9 cellular contexts compared by ENCODE assay signal in the genomic region with DNA sequence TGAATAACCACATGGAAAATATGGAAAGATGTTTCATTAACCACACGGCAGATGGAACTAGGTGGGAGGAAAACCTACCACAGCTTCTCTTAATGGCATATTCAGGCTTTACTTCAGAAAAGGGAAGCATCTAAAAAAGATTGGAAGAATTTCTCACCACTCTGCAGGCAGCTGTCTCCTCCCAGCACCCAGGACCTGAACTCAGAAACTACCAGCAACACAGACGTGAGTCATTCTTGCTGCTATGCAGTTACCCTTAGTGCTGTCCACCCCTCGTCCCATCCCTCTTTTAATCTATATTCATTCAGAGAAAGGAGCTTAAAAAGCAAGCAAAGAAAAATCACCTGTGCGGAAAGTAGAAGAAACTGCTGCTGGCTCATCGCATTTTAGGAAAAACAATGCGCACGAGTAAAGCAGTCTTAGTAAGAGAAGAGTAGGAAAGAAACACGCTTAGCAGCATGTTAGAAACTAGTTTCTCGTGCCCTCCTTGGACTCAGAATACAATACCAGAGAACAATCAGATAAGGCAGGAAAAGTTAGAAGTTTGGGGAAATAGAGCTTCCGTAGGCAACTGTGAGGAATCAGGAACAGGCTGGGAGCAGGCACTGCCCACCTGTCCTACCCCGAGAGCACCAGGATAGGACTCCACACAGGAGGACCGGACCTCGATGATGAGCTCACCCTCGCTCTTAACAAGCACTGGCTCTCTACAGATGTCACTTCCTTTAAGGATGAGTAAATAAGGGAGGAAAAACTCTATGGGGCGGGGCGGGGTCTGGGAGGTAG. TPM values are rescaled to one million over a fixed set of nuclear protein-coding genes. Genes with fewer than 3 reads are reported as not detected.
DNase-seq lines count a peak whose midpoint lies in the region; ATAC-seq lines count a peak whose summit lies in the region.
"Had no signal": no experiment of that assay in that cellular context is flagged by ENCODE, and none has a peak within 500 bp of the region (broad histone marks: within the 10 kb centered on the region; RNA-seq: fewer than 3 reads in every experiment).

No MANE protein-coding gene starts in this region.

- ATAC-seq in GM18519 (IDR thresholded peaks at IDR 0.05; ENCODE audit: low FRiP score, unreplicated experiment) (peak; percentile 26), HG02938 (IDR thresholded peaks at IDR 0.05; ENCODE audit: unreplicated experiment) (no peak)
- no peak for ATAC-seq in activated naive CD8-positive, alpha-beta T cell treated with anti-CD3 and anti-CD28 coated beads, Interleukin-2, amount 50 U/mL, for 24 hours

- no peaks in the 10 kb centered on the region for H3K36me3 Mint-ChIP-seq in activated naive CD8-positive, alpha-beta T cell treated with anti-CD3 and anti-CD28 coated beads, Interleukin-2, amount 50 U/mL, for 24 hours (ENCODE audit: low read depth)
- H3K36me3 Mint-ChIP-seq: brain had no signal

- no peak overlapping the region for H3K4me3 ChIP-seq in skeletal muscle cell (ENCODE audit: low read depth, low read length)

- H3K27ac Mint-ChIP-seq in activated naive CD8-positive, alpha-beta T cell treated with anti-CD3 and anti-CD28 coated beads, Interleukin-2, amount 50 U/mL, for 24 hours, result peak overlapping the region; percentile 37
- H3K27ac Mint-ChIP-seq: brain had no signal

- peak; percentile 86 for DNase-seq in A172 (ENCODE audit: low spot score)
- peak; percentile 26 for DNase-seq in NAMALWA (ENCODE audit: low spot score)
- DNase-seq in activated naive CD8-positive, alpha-beta T cell treated with anti-CD3 and anti-CD28 coated beads, Interleukin-2, amount 50 U/mL, for 24 hours, result no peak
- DNase-seq in skeletal muscle cell (ENCODE audit: low read depth), result peak; percentile 28
- DNase-seq in activated effector memory CD4-positive, alpha-beta T cell treated with Interleukin-2 at 50 U/mL for 16 hours, result no peak
- DNase-seq in NCI-H1092 treated with DMSO at 0.1 percent for 48 hours (lab: John Stamatoyannopoulos, UW), result no peak

- no peaks in the 10 kb centered on the region for H3K27me3 Mint-ChIP-seq in activated naive CD8-positive, alpha-beta T cell treated with anti-CD3 and anti-CD28 coated beads, Interleukin-2, amount 50 U/mL, for 24 hours

- H3K4me1 Mint-ChIP-seq in activated naive CD8-positive, alpha-beta T cell treated with anti-CD3 and anti-CD28 coated beads, Interleukin-2, amount 50 U/mL, for 24 hours, result peaks cover 71% of the 10 kb centered on the region

- H3K4me3 Mint-ChIP-seq in activated naive CD8-positive, alpha-beta T cell treated with anti-CD3 and anti-CD28 coated beads, Interleukin-2, amount 50 U/mL, for 24 hours, result peak overlapping the region; percentile 10
- H3K4me3 Mint-ChIP-seq: brain had no signal

- H3K9me3 Mint-ChIP-seq in activated naive CD8-positive, alpha-beta T cell treated with anti-CD3 and anti-CD28 coated beads, Interleukin-2, amount 50 U/mL, for 24 hours, result no peaks in the 10 kb centered on the region
- H3K9me3 Mint-ChIP-seq: brain had no signal

RNA-seq across cellular contexts. Expression of gene ENPP6, which starts 48.1 kb away (rescaled TPM):
- total RNA-seq in A172 (2014; rRNA removed; shearing (Covaris generic)), result not detected in 2 replicates

Comparison
In these comparisons a context has a peak if more than half of its experiments do, and no peak if none do; other contexts are left out.
1. DNase-seq: peak in A172 (single experiment), NAMALWA (single experiment) and skeletal muscle cell (single experiment); none in activated naive CD8-positive, alpha-beta T cell treated with anti-CD3 and anti-CD28 coated beads, Interleukin-2, amount 50 U/mL, for 24 hours (single experiment), activated effector memory CD4-positive, alpha-beta T cell treated with Interleukin-2 at 50 U/mL for 16 hours (single experiment) and NCI-H1092 treated with DMSO at 0.1 percent for 48 hours (single experiment).